ENCODE assay signal across 10 cellular contexts in genomic region chr6:28586273-28586672, GRCh38.
A peak's percentile ranks its signal among the peaks of the same experiment; 100 is the strongest.
DNase-seq lines count a peak whose midpoint lies in the region; ATAC-seq and TF ChIP-seq lines count a peak whose summit lies in the region.
"Had no signal": no experiment of that assay in that cellular context is flagged by ENCODE, and none has a peak within 500 bp of the region (broad histone marks: within the 10 kb centered on the region; RNA-seq: fewer than 3 reads in every experiment).

No MANE protein-coding gene starts in this region.

- peak; percentile 73 for DNase-seq in ELF-1 (ENCODE audit: low read depth, low spot score)
- no peak for DNase-seq in NT2/D1 (ENCODE audit: low read depth, low spot score)
- no peak for DNase-seq in epithelial cell of proximal tubule (ENCODE audit: low read depth)
- DNase-seq in osteoblast (ENCODE audit: insufficient read length, low spot score, missing footprints) = no peak
- no peak for DNase-seq in activated naive CD4-positive, alpha-beta T cell treated with Interleukin-2 at 50 U/mL for 16 hours
- no peak for DNase-seq in inferior parietal cortex (ENCODE audit: extremely low spot score)
- no peak for DNase-seq in stimulated activated naive CD4-positive, alpha-beta T cell treated with Interleukin-2 at 50 U/mL for 16 hours (lab: John Stamatoyannopoulos, UW)
- DNase-seq: activated gamma-delta T cell treated with Interleukin-2 at 50 U/mL for 16 hours, OCI-M1 had no signal

- H3K9ac ChIP-seq in NT2/D1 (ENCODE audit: insufficient read length, low read depth) = peak overlapping the region; percentile 92

- H3K27ac ChIP-seq in osteoblast (ENCODE audit: low read depth, low read length) = no peak overlapping the region

- H3K4me1 ChIP-seq in NT2/D1 (ENCODE audit: insufficient read depth, insufficient read length) (no peaks in the 10 kb centered on the region), osteoblast (ENCODE audit: insufficient read depth, low read length) (peaks cover 8% of the 10 kb centered on the region)

- no peaks in the 10 kb centered on the region for H3K79me2 ChIP-seq in osteoblast (ENCODE audit: insufficient read depth, low read length)

- ATAC-seq in GM19351 (IDR thresholded peaks at IDR 0.05; ENCODE audit: unreplicated experiment) = no peak

- H3K27me3 ChIP-seq in NT2/D1 (ENCODE audit: insufficient read depth, insufficient read length) = peaks cover 6% of the 10 kb centered on the region
- no peaks in the 10 kb centered on the region for H3K27me3 ChIP-seq in osteoblast (ENCODE audit: insufficient read depth, low read length)

- peak overlapping the region; percentile 91 for H3K4me2 ChIP-seq in osteoblast (ENCODE audit: insufficient read depth, low read length)

- peak overlapping the region; percentile 78 for H3K4me3 ChIP-seq in NT2/D1 (ENCODE audit: insufficient read length, low read depth)
- peak overlapping the region; percentile 85 for H3K4me3 ChIP-seq in epithelial cell of proximal tubule (ENCODE audit: low read depth, low read length)
- H3K4me3 ChIP-seq in osteoblast (ENCODE audit: insufficient read depth, low read length) = peak overlapping the region; percentile 76

- TF ChIP-seq CTCF in epithelial cell of proximal tubule (conservative IDR thresholded peaks at IDR 0.05; ENCODE audit: low read depth, low read length) = no peak
- no peak for TF ChIP-seq CTCF in osteoblast (IDR thresholded peaks at IDR 0.05; ENCODE audit: extremely low read depth, low read depth, low read length)

- peak overlapping the region; percentile 96 for H2AFZ ChIP-seq in osteoblast (ENCODE audit: low read length)

- H3K9me3 ChIP-seq in NT2/D1 (ENCODE audit: insufficient read depth, low read length) = no peaks in the 10 kb centered on the region
- no peaks in the 10 kb centered on the region for H3K9me3 ChIP-seq in osteoblast (ENCODE audit: low read depth, low read length)

- H4K20me1 ChIP-seq in osteoblast (ENCODE audit: insufficient read depth, low read length) = no peaks in the 10 kb centered on the region

- H3K36me3 ChIP-seq in NT2/D1 (ENCODE audit: insufficient read depth, insufficient read length, low read length) (no peaks in the 10 kb centered on the region), osteoblast (ENCODE audit: insufficient read depth, low read length) (no peaks in the 10 kb centered on the region)
